19 cellular contexts compared by ENCODE assay signal in the genomic region with DNA sequence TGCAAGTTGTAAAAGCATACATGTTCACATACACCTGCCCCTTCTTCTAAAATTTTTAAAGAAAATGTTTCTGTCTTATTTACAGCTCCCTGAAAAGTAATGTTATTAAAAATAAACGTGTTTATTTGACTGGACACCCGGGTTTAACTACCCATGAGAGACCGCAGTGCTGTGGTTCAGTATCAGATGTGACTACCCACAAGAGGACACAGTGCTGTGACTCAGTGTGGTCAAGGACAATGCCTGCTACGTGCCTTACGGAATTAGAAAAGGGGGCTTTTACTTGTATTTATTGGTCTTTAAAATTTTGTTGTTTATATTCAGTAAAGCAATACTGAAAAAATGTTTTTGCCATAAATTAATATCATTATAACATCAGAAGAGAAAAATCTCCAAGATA.
"Had no signal": no experiment of that assay in that cellular context is flagged by ENCODE, and none has a peak within 500 bp of the region (broad histone marks: within the 10 kb centered on the region; RNA-seq: fewer than 3 reads in every experiment).

No MANE protein-coding gene starts in this region.

- H3K9ac ChIP-seq: neural progenitor cell had no signal

- DNase-seq: activated CD4-positive, alpha-beta memory T cell treated with anti-CD3 and anti-CD28 coated beads for 36 hours; activated CD4-positive, alpha-beta T cell treated with anti-CD3 and anti-CD28 coated beads for 48 hours; activated CD4-positive, CD25-positive, alpha-beta regulatory T cell; activated effector memory CD4-positive, alpha-beta T cell treated with anti-CD3 and anti-CD28 coated beads, Interleukin-2, amount 50 U/mL, for 16 hours; activated naive CD4-positive, alpha-beta T cell treated with anti-CD3 and anti-CD28 coated beads, Interleukin-2, amount 10 ng/mL, durations not matched to agents 7 days and 5 days; activated T-cell treated with anti-CD3 and anti-CD28 coated beads, Interleukin-2, amount 50 U/mL, for 72 hours; anterior cingulate cortex; caudate nucleus; effector CD4-positive, alpha-beta T cell; foreskin fibroblast; kidney; naive thymus-derived CD8-positive, alpha-beta T cell; spleen; stimulated activated CD4-positive, alpha-beta T cell treated with anti-CD3 and anti-CD28 coated beads, Interleukin-4, amount 100 ng/mL, for 1 hour; stimulated activated naive CD4-positive, alpha-beta T cell; testis had no signal

- H3K4me1 ChIP-seq: neural progenitor cell, spleen, testis had no signal

- H3K36me3 ChIP-seq: neural progenitor cell, spleen had no signal

- H3K4me3 ChIP-seq: lung, neural progenitor cell, spleen, testis had no signal

- H2AFZ ChIP-seq: neural progenitor cell had no signal

- H3K27ac ChIP-seq: neural progenitor cell, spleen, testis had no signal

- ATAC-seq: activated T-cell treated with anti-CD3 and anti-CD28 coated beads, Interleukin-2, amount 50 U/mL, for 72 hours; left lobe of liver; naive thymus-derived CD8-positive, alpha-beta T cell had no signal

- H3K4me2 ChIP-seq: neural progenitor cell had no signal

- H3K9me3 ChIP-seq: testis had no signal

- H3K27me3 ChIP-seq: neural progenitor cell, spleen, testis had no signal
